ENCODE assay signal across 8 cellular contexts in genomic region chr14:50321009-50321660, GRCh38. TPM values are rescaled to one million over a fixed set of nuclear protein-coding genes. Genes with fewer than 3 reads are reported as not detected.
DNase-seq lines count a peak whose midpoint lies in the region; TF ChIP-seq lines count a peak whose summit lies in the region.

No MANE protein-coding gene starts in this region.

- H3K27me3 ChIP-seq in GM06990 (replicated peaks; ENCODE audit: control insufficient read depth, insufficient read depth, low read length) (no peaks in the 10 kb centered on the region), MG63 (no peaks in the 10 kb centered on the region), vagina (no peaks in the 10 kb centered on the region)

- DNase-seq in GM06990 (ENCODE audit: extremely low read depth, insufficient read length) (peak; percentile 54), HCEC 1CT (peak; percentile 98), MG63 (peak; percentile 55), SIG-M5 treated with dmso at 0.1 percent for 504 hours (lab: John Stamatoyannopoulos, UW; ENCODE audit: unreplicated experiment) (peak; percentile 92), glomerular visceral epithelial cell (ENCODE audit: extremely low spot score) (peak; percentile 87), posterior cingulate gyrus (peak in 6 of 10 donors; percentile 47 to 89 (median 62)), vagina (ENCODE audit: extremely low spot score in 2 of 2) (no peak)
- peak; percentile 80 for DNase-seq in activated naive CD4-positive, alpha-beta T cell treated with anti-CD3 and anti-CD28 coated beads for 36 hours

- no peak overlapping the region for H3K27ac Mint-ChIP-seq in activated naive CD4-positive, alpha-beta T cell treated with anti-CD3 and anti-CD28 coated beads for 36 hours

- CTCF ChIA-PET in activated naive CD4-positive, alpha-beta T cell treated with anti-CD3 and anti-CD28 coated beads for 36 hours (lab: Charles Lee), result interaction anchor here (0.9 to 3.7 kb wide), 21 partner anchors 9 to 687 kb away, joined by 3 to 28 read pairs (median 7); partner anchors contain the start of genes DMAC2L, L2HGDH and MAP4K5

- no peak overlapping the region for H3K4me3 Mint-ChIP-seq in activated naive CD4-positive, alpha-beta T cell treated with anti-CD3 and anti-CD28 coated beads for 36 hours

- intact Hi-C loops in activated naive CD4-positive, alpha-beta T cell treated with anti-CD3 and anti-CD28 coated beads for 36 hours (cut with micrococcal nuclease), result loop anchor here (1.0 to 10.0 kb wide), 17 partner anchors 9 to 1524 kb away; partner anchors contain the start of genes CDKL1, DMAC2L, L2HGDH and MAP4K5
- intact Hi-C loops in posterior cingulate gyrus (cut with DNase I), result loop anchor here (1.0 kb wide), 1 partner anchor 211 kb away; the partner anchor contains the start of gene MAP4K5
- intact Hi-C loops in vagina (cut with DNase I), result loop anchor here (2.0 kb wide), 1 partner anchor 212 kb away; the partner anchor contains the start of gene MAP4K5

- peaks cover 19% of the 10 kb centered on the region for H3K4me1 ChIP-seq in vagina

- peaks cover 25% of the 10 kb centered on the region for H3K4me1 Mint-ChIP-seq in activated naive CD4-positive, alpha-beta T cell treated with anti-CD3 and anti-CD28 coated beads for 36 hours (ENCODE audit: low read depth)

- H3K9me3 Mint-ChIP-seq in activated naive CD4-positive, alpha-beta T cell treated with anti-CD3 and anti-CD28 coated beads for 36 hours, result no peaks in the 10 kb centered on the region

- H3K36me3 Mint-ChIP-seq in activated naive CD4-positive, alpha-beta T cell treated with anti-CD3 and anti-CD28 coated beads for 36 hours (ENCODE audit: low read depth), result peaks cover 5% of the 10 kb centered on the region

- peak overlapping the region; percentile 21 for H3K4me3 ChIP-seq in GM06990 (replicated peaks; ENCODE audit: low read depth, low read length)
- no peak overlapping the region for H3K4me3 ChIP-seq in MG63
- peak overlapping the region in 1 of 2 donors; percentile 13 for H3K4me3 ChIP-seq in vagina

- H3K36me3 ChIP-seq in GM06990 (ENCODE audit: control insufficient read depth, insufficient read depth, low read length), result no peaks in the 10 kb centered on the region
- peaks cover 3% of the 10 kb centered on the region for H3K36me3 ChIP-seq in MG63
- H3K36me3 ChIP-seq in vagina, result peaks cover 4 to 12% of the 10 kb centered on the region in 2 donors

- TF ChIP-seq CTCF in GM06990 (IDR thresholded peaks at IDR 0.05; ENCODE audit: insufficient read depth, low read length, poor library complexity, severe bottlenecking), result peak; percentile 87
- peak; percentile 26 to 75 (median 69) for TF ChIP-seq CTCF in vagina (IDR thresholded peaks at IDR 0.05)

- H3K9me3 ChIP-seq in MG63 (no peaks in the 10 kb centered on the region), vagina (no peaks in the 10 kb centered on the region)

- peak overlapping the region; percentile 64 for H3K27ac ChIP-seq in vagina

- H3K27me3 Mint-ChIP-seq in activated naive CD4-positive, alpha-beta T cell treated with anti-CD3 and anti-CD28 coated beads for 36 hours (ENCODE audit: low read depth), result no peaks in the 10 kb centered on the region

- TF ChIP-seq POLR2A in vagina (IDR thresholded peaks at IDR 0.05), result no peak

RNA-seq across cellular contexts. Expression of gene DMAC2L, which starts 9.0 kb away (rescaled TPM):
- 4.6 and 6.4 TPM in 2 replicates for total RNA-seq in MG63 (2014; rRNA removed; shearing (Covaris generic); ENCODE audit: low replicate concordance)
- 10 to 100 TPM; 11.7 to 13.7 TPM for total RNA-seq in activated naive CD4-positive, alpha-beta T cell treated with anti-CD3 and anti-CD28 coated beads for 36 hours
- total RNA-seq in vagina, result 31.4 TPM

RNA-seq across cellular contexts. Expression of gene L2HGDH, which starts 9.1 kb away (rescaled TPM):
- 10.4 and 12.5 TPM in 2 replicates for total RNA-seq in MG63 (2014; rRNA removed; shearing (Covaris generic); ENCODE audit: low replicate concordance)
- total RNA-seq in activated naive CD4-positive, alpha-beta T cell treated with anti-CD3 and anti-CD28 coated beads for 36 hours, result 10 to 100 TPM; 13.5 to 14.3 TPM
- 5.6 TPM for total RNA-seq in vagina

Comparison
In these comparisons a context has a peak if more than half of its experiments do, and no peak if none do; other contexts are left out.
1. DNase-seq: peak in GM06990 (single experiment), HCEC 1CT (single experiment), MG63 (single experiment), SIG-M5 treated with dmso at 0.1 percent for 504 hours (single experiment), activated naive CD4-positive, alpha-beta T cell treated with anti-CD3 and anti-CD28 coated beads for 36 hours (single experiment), glomerular visceral epithelial cell (single experiment) and posterior cingulate gyrus (6 of 10); none in vagina (0 of 2).